In the genomic region with DNA sequence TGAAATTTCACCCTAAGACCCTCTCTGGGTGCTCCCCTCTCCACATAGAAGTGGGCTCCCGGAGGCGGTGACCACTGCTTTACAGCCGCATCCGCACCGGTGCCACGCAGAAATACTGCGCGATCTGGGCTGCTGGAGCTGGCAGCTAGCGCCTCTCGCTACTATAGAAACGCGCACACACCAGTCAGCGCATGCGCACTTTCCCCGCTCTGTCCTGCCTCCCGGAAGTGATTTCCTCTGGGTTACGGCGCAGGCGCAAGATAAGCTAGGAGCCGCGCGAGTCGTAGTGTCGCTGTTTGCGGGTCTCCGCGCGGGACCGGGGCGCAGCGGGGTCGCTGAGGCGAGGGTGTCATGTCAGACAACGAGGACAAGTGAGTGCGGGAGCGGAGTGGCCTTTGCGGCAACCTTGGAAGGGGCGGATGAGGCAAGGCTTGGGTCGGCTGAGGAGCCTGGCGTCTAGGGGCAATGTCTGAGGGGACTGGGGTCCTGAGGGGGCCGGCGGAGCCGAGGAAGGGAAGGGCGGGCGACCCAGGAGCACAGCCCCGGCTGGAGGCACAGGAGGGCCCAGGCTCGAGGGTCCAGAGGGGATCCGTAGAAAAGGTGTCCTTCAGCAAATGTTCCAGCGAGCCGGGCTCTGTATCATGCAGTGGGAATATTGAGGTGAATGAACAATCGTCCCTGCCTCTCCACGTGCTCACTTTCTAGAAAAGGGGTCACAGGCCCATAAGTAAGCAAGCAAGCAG, we compare ENCODE assay signal across 1 cellular context.
TF ChIP-seq lines count a peak whose summit lies in the region.

A gene (minus strand): TSS at position 165 of the 743 bp plus-strand sequence. CDS start 452 bp downstream, outside the sequence.
A gene (plus strand): TSS at position 263 of the 743 bp plus-strand sequence. CDS start 89 bp downstream, at position 352.

TF ChIP-seq in GM23338, 12 proteins besides CTCF, POLR2A, EP300 and RAD21:
- TF ChIP-seq, protein P1, sequence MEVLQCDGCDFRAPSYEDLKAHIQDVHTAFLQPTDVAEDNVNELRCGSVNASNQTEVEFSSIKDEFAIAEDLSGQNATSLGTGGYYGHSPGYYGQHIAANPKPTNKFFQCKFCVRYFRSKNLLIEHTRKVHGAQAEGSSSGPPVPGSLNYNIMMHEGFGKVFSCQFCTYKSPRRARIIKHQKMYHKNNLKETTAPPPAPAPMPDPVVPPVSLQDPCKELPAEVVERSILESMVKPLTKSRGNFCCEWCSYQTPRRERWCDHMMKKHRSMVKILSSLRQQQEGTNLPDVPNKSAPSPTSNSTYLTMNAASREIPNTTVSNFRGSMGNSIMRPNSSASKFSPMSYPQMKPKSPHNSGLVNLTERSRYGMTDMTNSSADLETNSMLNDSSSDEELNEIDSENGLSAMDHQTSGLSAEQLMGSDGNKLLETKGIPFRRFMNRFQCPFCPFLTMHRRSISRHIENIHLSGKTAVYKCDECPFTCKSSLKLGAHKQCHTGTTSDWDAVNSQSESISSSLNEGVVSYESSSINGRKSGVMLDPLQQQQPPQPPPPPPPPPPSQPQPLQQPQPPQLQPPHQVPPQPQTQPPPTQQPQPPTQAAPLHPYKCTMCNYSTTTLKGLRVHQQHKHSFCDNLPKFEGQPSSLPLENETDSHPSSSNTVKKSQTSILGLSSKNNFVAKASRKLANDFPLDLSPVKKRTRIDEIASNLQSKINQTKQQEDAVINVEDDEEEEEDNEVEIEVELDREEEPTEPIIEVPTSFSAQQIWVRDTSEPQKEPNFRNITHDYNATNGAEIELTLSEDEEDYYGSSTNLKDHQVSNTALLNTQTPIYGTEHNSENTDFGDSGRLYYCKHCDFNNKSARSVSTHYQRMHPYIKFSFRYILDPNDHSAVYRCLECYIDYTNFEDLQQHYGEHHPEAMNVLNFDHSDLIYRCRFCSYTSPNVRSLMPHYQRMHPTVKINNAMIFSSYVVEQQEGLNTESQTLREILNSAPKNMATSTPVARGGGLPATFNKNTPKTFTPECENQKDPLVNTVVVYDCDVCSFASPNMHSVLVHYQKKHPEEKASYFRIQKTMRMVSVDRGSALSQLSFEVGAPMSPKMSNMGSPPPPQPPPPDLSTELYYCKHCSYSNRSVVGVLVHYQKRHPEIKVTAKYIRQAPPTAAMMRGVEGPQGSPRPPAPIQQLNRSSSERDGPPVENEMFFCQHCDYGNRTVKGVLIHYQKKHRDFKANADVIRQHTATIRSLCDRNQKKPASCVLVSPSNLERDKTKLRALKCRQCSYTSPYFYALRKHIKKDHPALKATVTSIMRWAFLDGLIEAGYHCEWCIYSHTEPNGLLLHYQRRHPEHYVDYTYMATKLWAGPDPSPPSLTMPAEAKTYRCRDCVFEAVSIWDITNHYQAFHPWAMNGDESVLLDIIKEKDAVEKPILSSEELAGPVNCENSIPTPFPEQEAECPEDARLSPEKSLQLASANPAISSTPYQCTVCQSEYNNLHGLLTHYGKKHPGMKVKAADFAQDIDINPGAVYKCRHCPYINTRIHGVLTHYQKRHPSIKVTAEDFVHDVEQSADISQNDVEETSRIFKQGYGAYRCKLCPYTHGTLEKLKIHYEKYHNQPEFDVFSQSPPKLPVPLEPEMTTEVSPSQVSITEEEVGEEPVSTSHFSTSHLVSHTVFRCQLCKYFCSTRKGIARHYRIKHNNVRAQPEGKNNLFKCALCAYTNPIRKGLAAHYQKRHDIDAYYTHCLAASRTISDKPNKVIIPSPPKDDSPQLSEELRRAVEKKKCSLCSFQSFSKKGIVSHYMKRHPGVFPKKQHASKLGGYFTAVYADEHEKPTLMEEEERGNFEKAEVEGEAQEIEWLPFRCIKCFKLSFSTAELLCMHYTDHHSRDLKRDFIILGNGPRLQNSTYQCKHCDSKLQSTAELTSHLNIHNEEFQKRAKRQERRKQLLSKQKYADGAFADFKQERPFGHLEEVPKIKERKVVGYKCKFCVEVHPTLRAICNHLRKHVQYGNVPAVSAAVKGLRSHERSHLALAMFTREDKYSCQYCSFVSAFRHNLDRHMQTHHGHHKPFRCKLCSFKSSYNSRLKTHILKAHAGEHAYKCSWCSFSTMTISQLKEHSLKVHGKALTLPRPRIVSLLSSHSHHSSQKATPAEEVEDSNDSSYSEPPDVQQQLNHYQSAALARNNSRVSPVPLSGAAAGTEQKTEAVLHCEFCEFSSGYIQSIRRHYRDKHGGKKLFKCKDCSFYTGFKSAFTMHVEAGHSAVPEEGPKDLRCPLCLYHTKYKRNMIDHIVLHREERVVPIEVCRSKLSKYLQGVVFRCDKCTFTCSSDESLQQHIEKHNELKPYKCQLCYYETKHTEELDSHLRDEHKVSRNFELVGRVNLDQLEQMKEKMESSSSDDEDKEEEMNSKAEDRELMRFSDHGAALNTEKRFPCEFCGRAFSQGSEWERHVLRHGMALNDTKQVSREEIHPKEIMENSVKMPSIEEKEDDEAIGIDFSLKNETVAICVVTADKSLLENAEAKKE (CRISPR knock-in tag; IDR thresholded peaks at IDR 0.05) = no peak
- TF ChIP-seq JUNB (IDR thresholded peaks at IDR 0.05; ENCODE audit: unreplicated experiment) (no peak), ZNF331 (CRISPR knock-in tag; IDR thresholded peaks at IDR 0.05; ENCODE audit: low read depth) (no peak), CREB1 (CRISPR knock-in tag; IDR thresholded peaks at IDR 0.05; ENCODE audit: low read depth) (peak; percentile 77), POLR2AphosphoS5 (IDR thresholded peaks at IDR 0.05; ENCODE audit: low read depth) (peak; percentile 97), EZH2phosphoT487 (IDR thresholded peaks at IDR 0.05; ENCODE audit: unreplicated experiment) (no peak)
- TF ChIP-seq, protein P2, sequence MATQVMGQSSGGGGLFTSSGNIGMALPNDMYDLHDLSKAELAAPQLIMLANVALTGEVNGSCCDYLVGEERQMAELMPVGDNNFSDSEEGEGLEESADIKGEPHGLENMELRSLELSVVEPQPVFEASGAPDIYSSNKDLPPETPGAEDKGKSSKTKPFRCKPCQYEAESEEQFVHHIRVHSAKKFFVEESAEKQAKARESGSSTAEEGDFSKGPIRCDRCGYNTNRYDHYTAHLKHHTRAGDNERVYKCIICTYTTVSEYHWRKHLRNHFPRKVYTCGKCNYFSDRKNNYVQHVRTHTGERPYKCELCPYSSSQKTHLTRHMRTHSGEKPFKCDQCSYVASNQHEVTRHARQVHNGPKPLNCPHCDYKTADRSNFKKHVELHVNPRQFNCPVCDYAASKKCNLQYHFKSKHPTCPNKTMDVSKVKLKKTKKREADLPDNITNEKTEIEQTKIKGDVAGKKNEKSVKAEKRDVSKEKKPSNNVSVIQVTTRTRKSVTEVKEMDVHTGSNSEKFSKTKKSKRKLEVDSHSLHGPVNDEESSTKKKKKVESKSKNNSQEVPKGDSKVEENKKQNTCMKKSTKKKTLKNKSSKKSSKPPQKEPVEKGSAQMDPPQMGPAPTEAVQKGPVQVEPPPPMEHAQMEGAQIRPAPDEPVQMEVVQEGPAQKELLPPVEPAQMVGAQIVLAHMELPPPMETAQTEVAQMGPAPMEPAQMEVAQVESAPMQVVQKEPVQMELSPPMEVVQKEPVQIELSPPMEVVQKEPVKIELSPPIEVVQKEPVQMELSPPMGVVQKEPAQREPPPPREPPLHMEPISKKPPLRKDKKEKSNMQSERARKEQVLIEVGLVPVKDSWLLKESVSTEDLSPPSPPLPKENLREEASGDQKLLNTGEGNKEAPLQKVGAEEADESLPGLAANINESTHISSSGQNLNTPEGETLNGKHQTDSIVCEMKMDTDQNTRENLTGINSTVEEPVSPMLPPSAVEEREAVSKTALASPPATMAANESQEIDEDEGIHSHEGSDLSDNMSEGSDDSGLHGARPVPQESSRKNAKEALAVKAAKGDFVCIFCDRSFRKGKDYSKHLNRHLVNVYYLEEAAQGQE (IDR thresholded peaks at IDR 0.05; ENCODE audit: unreplicated experiment) = no peak
- TF ChIP-seq, protein P3, sequence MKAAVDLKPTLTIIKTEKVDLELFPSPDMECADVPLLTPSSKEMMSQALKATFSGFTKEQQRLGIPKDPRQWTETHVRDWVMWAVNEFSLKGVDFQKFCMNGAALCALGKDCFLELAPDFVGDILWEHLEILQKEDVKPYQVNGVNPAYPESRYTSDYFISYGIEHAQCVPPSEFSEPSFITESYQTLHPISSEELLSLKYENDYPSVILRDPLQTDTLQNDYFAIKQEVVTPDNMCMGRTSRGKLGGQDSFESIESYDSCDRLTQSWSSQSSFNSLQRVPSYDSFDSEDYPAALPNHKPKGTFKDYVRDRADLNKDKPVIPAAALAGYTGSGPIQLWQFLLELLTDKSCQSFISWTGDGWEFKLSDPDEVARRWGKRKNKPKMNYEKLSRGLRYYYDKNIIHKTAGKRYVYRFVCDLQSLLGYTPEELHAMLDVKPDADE (IDR thresholded peaks at IDR 0.05) = peak; percentile 68; the same call in 1 of the 2 replicates
TF ChIP-seq in GM23338: peak in this region for 3.
